ENCODE assay signal across 19 cellular contexts in the genomic region with DNA sequence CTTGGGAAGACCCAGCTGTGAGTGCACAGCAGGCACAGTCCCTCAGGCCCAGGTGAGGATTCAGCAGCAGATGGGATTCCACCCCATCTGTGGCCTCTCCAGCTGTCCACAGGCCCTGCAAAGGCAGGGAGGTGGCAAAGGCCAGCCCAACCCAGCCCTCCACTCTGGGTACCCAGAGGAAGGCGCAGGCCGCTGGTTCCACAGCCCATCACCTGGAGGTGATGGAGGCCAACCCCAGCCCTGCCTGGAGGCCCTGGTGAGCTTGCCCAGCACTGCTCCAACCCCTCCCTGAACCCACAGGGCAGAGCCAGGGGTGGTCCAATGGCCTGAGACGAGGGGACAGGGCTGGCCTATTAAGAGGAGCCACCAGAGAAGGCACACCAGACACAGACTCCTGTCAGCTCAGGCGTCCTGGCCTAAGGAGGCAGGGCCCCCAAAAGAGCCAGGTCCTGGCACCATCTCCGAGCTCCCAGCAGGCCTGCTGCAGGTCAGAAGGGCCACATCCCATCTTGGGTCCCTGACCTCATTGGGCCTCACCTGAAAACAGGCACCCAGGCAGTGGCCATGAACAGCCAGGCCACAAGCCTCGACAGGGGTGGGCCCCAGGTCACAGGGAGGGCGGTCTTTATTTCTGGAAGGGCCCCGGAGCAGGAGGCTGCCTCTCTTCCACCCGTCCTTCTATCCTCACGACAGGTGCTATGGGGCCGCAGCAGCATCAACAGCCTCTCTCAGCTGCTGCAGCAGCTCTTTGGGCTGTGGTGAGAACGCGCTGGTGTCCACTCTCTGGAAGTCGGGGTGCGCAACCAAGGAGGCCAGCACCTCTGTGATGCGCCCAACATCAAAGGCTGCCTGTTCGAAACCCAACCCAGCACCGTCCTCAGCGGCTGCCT.
"Had no signal": no experiment of that assay in that cellular context is flagged by ENCODE, and none has a peak within 500 bp of the region (broad histone marks: within the 10 kb centered on the region; RNA-seq: fewer than 3 reads in every experiment).

No MANE protein-coding gene starts in this region.

- H3K27ac ChIP-seq: coronary artery, left ventricle myocardium inferior, thoracic aorta, WERI-Rb-1 had no signal

- ATAC-seq: body of pancreas; natural killer cell treated with Interleukin-12 subunit alpha and Interleukin-12 subunit beta and Interleukin-15 and Interleukin-18, amount 100 ng/mL, for 72 hours; T-helper 17 cell had no signal

- H3K9me3 Mint-ChIP-seq: activated CD4-positive, alpha-beta memory T cell treated with anti-CD3 and anti-CD28 coated beads, Interleukin-2, amount 10 ng/mL, durations not matched to agents 7 days and 5 days; natural killer cell treated with Interleukin-12 subunit alpha and Interleukin-12 subunit beta and Interleukin-15 and Interleukin-18, amount 100 ng/mL, for 72 hours had no signal

- H3K36me3 Mint-ChIP-seq: activated naive CD8-positive, alpha-beta T cell; natural killer cell treated with Interleukin-12 subunit alpha and Interleukin-12 subunit beta and Interleukin-15 and Interleukin-18, amount 100 ng/mL, for 72 hours had no signal

- H3K4me3 ChIP-seq: body of pancreas, coronary artery, esophagus muscularis mucosa, left ventricle myocardium inferior, stomach, thoracic aorta had no signal

- DNase-seq: activated CD4-positive, alpha-beta memory T cell treated with anti-CD3 and anti-CD28 coated beads, Interleukin-2, amount 10 ng/mL, durations not matched to agents 7 days and 5 days; activated gamma-delta T cell treated with Interleukin-2 at 50 U/mL for 16 hours; amygdala; central memory CD4-positive, alpha-beta T cell; effector CD4-positive, alpha-beta T cell; hippocampal formation; kidney; left ventricle myocardium inferior; stimulated activated CD4-positive, alpha-beta T cell treated with anti-CD3 and anti-CD28 coated beads, Interleukin-12 subunit alpha, Interleukin-12 subunit beta, amount 100 ng/mL, for 4 hours; stimulated activated CD4-positive, alpha-beta T cell treated with anti-CD3 and anti-CD28 coated beads, Interleukin-2, amount 100 ng/mL, for 24 hours; stomach; T-helper 17 cell; WERI-Rb-1 had no signal

- H3K27ac Mint-ChIP-seq: activated CD4-positive, alpha-beta memory T cell treated with anti-CD3 and anti-CD28 coated beads, Interleukin-2, amount 10 ng/mL, durations not matched to agents 7 days and 5 days; activated naive CD8-positive, alpha-beta T cell; natural killer cell treated with Interleukin-12 subunit alpha and Interleukin-12 subunit beta and Interleukin-15 and Interleukin-18, amount 100 ng/mL, for 72 hours had no signal

- H3K27me3 ChIP-seq: body of pancreas, esophagus muscularis mucosa had no signal

- H3K27me3 Mint-ChIP-seq: activated naive CD8-positive, alpha-beta T cell; T-helper 17 cell had no signal

- H3K9me3 ChIP-seq: body of pancreas, esophagus muscularis mucosa, left ventricle myocardium inferior, stomach, thoracic aorta had no signal

- H3K36me3 ChIP-seq: WERI-Rb-1 had no signal

- FAIRE-seq: kidney had no signal
